In the genomic region with DNA sequence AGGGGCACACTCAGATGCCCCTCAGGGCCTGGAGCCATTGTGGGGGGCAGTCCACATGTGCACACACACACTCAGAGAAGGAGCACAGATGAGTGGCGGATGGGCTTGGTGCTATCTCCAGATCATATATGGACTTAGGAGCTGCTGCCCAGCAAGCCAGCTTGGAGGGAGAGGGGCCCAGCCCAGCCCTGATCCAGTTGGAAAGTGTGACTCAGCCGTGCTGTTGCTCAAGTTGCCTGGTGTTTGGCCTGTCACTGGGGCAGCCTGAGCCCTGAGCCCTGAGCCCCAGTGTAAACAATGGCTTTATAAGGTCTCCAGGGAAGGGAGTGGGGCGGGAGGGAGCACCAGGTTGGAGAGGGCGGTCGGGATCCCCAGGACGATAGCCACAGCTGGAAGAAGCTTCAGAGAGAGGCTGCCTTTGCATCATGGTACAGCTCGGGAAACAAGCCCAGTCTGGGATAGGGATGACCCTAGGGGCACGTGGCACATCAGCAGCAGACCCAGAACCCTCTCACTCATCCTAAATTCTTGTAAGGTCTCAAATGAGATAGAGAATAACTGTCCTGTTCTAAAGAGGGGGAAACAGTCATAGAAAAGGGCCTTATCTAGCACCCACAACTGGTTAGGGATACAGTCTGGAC, we compare ENCODE assay signal across 9 cellular contexts. TPM values are rescaled to one million over a fixed set of nuclear protein-coding genes. Genes with fewer than 3 reads are reported as not detected.
DNase-seq lines count a peak whose midpoint lies in the region; ATAC-seq and TF ChIP-seq lines count a peak whose summit lies in the region.
"Had no signal": no experiment of that assay in that cellular context is flagged by ENCODE, and none has a peak within 500 bp of the region (broad histone marks: within the 10 kb centered on the region; RNA-seq: fewer than 3 reads in every experiment).

No MANE protein-coding gene starts in this region.

- 26 to 53% (median 35%) methylated on average over 8 of the region's 8 CpGs for WGBS in psoas muscle, 3 donors

- CTCF ChIA-PET in Calu3 (lab: Charles Lee) = interaction anchor here (1.2 to 1.5 kb wide), 2 partner anchors 9 to 21 kb away, joined by 3 to 5 read pairs; partner anchors contain the start of gene SMTN

- H3K9me3 Mint-ChIP-seq in Calu3 (ENCODE audit: low read depth, unreplicated experiment) (no peaks in the 10 kb centered on the region), progenitor cell of endocrine pancreas (ENCODE audit: low read depth) (no peaks in the 10 kb centered on the region)

- no TSS peak for BruUV-seq in Calu3 (replicated peaks; lab: Mats Ljungman, UMichigan)

- peaks cover 30% of the 10 kb centered on the region for H3K36me3 Mint-ChIP-seq in Calu3 (ENCODE audit: insufficient read depth, unreplicated experiment)
- peaks cover 2% of the 10 kb centered on the region for H3K36me3 Mint-ChIP-seq in progenitor cell of endocrine pancreas (ENCODE audit: insufficient read depth)

- H3K36me3 ChIP-seq in psoas muscle (ENCODE audit: insufficient read depth in 1 of 2, low read depth in 1 of 2) = peaks cover 0 to 62% of the 10 kb centered on the region in 2 donors

- no peak overlapping the region for H3K4me3 ChIP-seq in psoas muscle

- H3K4me3 Mint-ChIP-seq in Calu3 (ENCODE audit: low read depth, unreplicated experiment) (no peak overlapping the region), progenitor cell of endocrine pancreas (ENCODE audit: low read depth) (no peak overlapping the region)

- TF ChIP-seq CTCF in Calu3 (IDR thresholded peaks at IDR 0.05; ENCODE audit: unreplicated experiment) (no peak), psoas muscle (IDR thresholded peaks at IDR 0.05) (no peak), progenitor cell of endocrine pancreas (IDR thresholded peaks at IDR 0.05; ENCODE audit: unreplicated experiment) (no peak)

- H3K4me1 ChIP-seq in psoas muscle = peaks cover 45% of the 10 kb centered on the region

- H3K4me1 Mint-ChIP-seq in Calu3 (ENCODE audit: low read depth, unreplicated experiment) (peaks cover 8% of the 10 kb centered on the region), progenitor cell of endocrine pancreas (ENCODE audit: low read depth) (peaks cover under 1% of the 10 kb centered on the region)

- H3K27ac Mint-ChIP-seq in Calu3 (ENCODE audit: unreplicated experiment) (no peak overlapping the region), progenitor cell of endocrine pancreas (no peak overlapping the region)

- H3K27ac ChIP-seq in psoas muscle = peak overlapping the region; percentile 86

- intact Hi-C loops in Calu3 (cut with micrococcal nuclease; ENCODE audit: unreplicated experiment) = no loop called here
- intact Hi-C loops in psoas muscle (cut with DNase I) = loop anchor here in 1 of 2 donors (10.0 kb wide), 1 partner anchor 172 kb away; no protein-coding TSS in a partner anchor

- DNase-seq in Calu3 (peak; percentile 45), T1000 (lab: John Stamatoyannopoulos, UW) (peak; percentile 89), glomerular visceral epithelial cell (ENCODE audit: extremely low spot score) (peak; percentile 56), psoas muscle (peak; percentile 89 to 94), progenitor cell of endocrine pancreas (ENCODE audit: low spot score, unreplicated experiment) (no peak), NCI-H1105 treated with DMSO at 0.1 percent for 48 hours (lab: John Stamatoyannopoulos, UW) (no peak), D341Med (ENCODE audit: low spot score) (no peak)
- DNase-seq: NK-92 treated with Interleukin-12 subunit alpha and Interleukin-12 subunit beta, amount 100 ng/mL, for 24 hours had no signal

- ATAC-seq in psoas muscle (peak; percentile 82 to 87 (median 84)), HG03439 (IDR thresholded peaks at IDR 0.05; ENCODE audit: unreplicated experiment) (no peak)

- no peaks in the 10 kb centered on the region for H3K9me3 ChIP-seq in psoas muscle

- no peaks in the 10 kb centered on the region for H3K27me3 ChIP-seq in psoas muscle (ENCODE audit: insufficient read depth in 3 of 3, low read length in 2 of 3)

- no peaks in the 10 kb centered on the region for H3K27me3 Mint-ChIP-seq in Calu3 (ENCODE audit: unreplicated experiment)
- peaks cover 21% of the 10 kb centered on the region for H3K27me3 Mint-ChIP-seq in progenitor cell of endocrine pancreas

RNA-seq across cellular contexts. Expression of gene SELENOM, which starts 4.8 kb away (rescaled TPM):
- 2.5 TPM in 1 of 2 replicates, not detected in the other for total RNA-seq in Calu3 (2022)
- 10 to 100 TPM; 45.4 to 68.2 (median 52.3) TPM for total RNA-seq in psoas muscle
- 10 to 100 TPM; 23.6 to 64.3 (median 44.0) TPM for polyA plus RNA-seq in psoas muscle
- total RNA-seq in progenitor cell of endocrine pancreas = 3.1 and 3.7 TPM in 2 replicates

RNA-seq across cellular contexts. Expression of gene INPP5J, which starts 20.2 kb away (rescaled TPM):
- 4.1 and 4.2 TPM in 2 replicates for total RNA-seq in Calu3 (2022)
- total RNA-seq in psoas muscle = 1 to 10 TPM; 1.3 to 4.4 (median 2.5) TPM
- under 1 TPM; 0.14 to 0.65 (median 0.36) TPM for polyA plus RNA-seq in psoas muscle
- total RNA-seq in progenitor cell of endocrine pancreas = 14.8 and 17.9 TPM in 2 replicates

RNA-seq across cellular contexts. Expression of gene SMTN, which starts 21.4 kb away (rescaled TPM):
- total RNA-seq in Calu3 (2022) = 59.7 and 61.0 TPM in 2 replicates
- 10 to 100 TPM; 33.6 to 79.3 (median 66.5) TPM for total RNA-seq in psoas muscle
- 10 to 100 TPM; 23.0 to 43.4 (median 36.5) TPM for polyA plus RNA-seq in psoas muscle
- 40.8 and 48.0 TPM in 2 replicates for total RNA-seq in progenitor cell of endocrine pancreas

RNA-seq across cellular contexts. Expression of gene PLA2G3, which starts 37.7 kb away (rescaled TPM):
- total RNA-seq in Calu3 (2022) = not detected in 2 replicates
- not detected for total RNA-seq in psoas muscle
- not detected for polyA plus RNA-seq in psoas muscle
- 2.6 and 4.6 TPM in 2 replicates for total RNA-seq in progenitor cell of endocrine pancreas

RNA-seq across cellular contexts. Expression of gene RNF185, which starts 57.4 kb away (rescaled TPM):
- total RNA-seq in Calu3 (2022) (19.5 and 20.2 TPM in 2 replicates), psoas muscle (10 to 100 TPM; 18.7 to 38.7 (median 25.8) TPM), progenitor cell of endocrine pancreas (27.3 and 27.4 TPM in 2 replicates)
- polyA plus RNA-seq in psoas muscle = 10 to 100 TPM; 16.9 to 26.7 (median 19.4) TPM

Comparison
In these comparisons a context has a peak if more than half of its experiments do, and no peak if none do; other contexts are left out.
1. DNase-seq: peak in Calu3 (single experiment), T1000 (single experiment), glomerular visceral epithelial cell (single experiment) and psoas muscle (2 of 2); none in progenitor cell of endocrine pancreas (single experiment), NCI-H1105 treated with DMSO at 0.1 percent for 48 hours (single experiment) and D341Med (single experiment).